8 cellular contexts compared by ENCODE assay signal in genomic region chr12:56267443-56268071, GRCh38. TPM values are rescaled to one million over a fixed set of nuclear protein-coding genes. Genes with fewer than 3 reads are reported as not detected.
DNase-seq lines count a peak whose midpoint lies in the region; ATAC-seq and TF ChIP-seq lines count a peak whose summit lies in the region.

No MANE protein-coding gene starts in this region.

- no peak for DNase-seq in CD4-positive, alpha-beta T cell
- no peak for DNase-seq in Peyer's patch
- no peak for DNase-seq in nephron progenitor cell
- no peak for DNase-seq in ureter (ENCODE audit: low spot score)
- no peak for DNase-seq in DMS 273 treated with DMSO at 0.1 percent for 48 hours (lab: John Stamatoyannopoulos, UW)
- no peak for DNase-seq in NOMO-1 (lab: John Stamatoyannopoulos, UW; ENCODE audit: unreplicated experiment in 2 of 2)

- CTCF ChIA-PET in CD4-positive, alpha-beta T cell (lab: Charles Lee) = interaction anchor here (1.2 to 2.2 kb wide), 5 partner anchors 9 to 91 kb away, joined by 3 to 19 read pairs (median 5); partner anchors contain the start of genes ANKRD52, CNPY2, IL23A and SMARCC2

- H3K36me3 ChIP-seq in Peyer's patch (peaks cover 0 to 25% (median 0%) of the 10 kb centered on the region in 3 donors), esophagus (ENCODE audit: control insufficient read depth in 2 of 2, insufficient read depth in 2 of 2, low read length in 1 of 2) (peaks cover 2 to 5% of the 10 kb centered on the region in 2 donors)

- intact Hi-C loops in CD4-positive, alpha-beta T cell (cut with DNase I, micrococcal nuclease) = loop anchor here (2.0 kb wide), 2 partner anchors 31 to 197 kb away; no protein-coding TSS in a partner anchor

- H3K27ac Mint-ChIP-seq in CD4-positive, alpha-beta T cell = peak overlapping the region; percentile 91
- H3K27ac Mint-ChIP-seq in nephron progenitor cell = no peak overlapping the region

- TF ChIP-seq CTCF in CD4-positive, alpha-beta T cell (IDR thresholded peaks at IDR 0.05) = no peak
- TF ChIP-seq CTCF in Peyer's patch (IDR thresholded peaks at IDR 0.05) (no peak), nephron progenitor cell (IDR thresholded peaks at IDR 0.05) (no peak)

- peaks cover 17% of the 10 kb centered on the region for H3K4me1 Mint-ChIP-seq in CD4-positive, alpha-beta T cell (ENCODE audit: low read depth)
- peaks cover 23% of the 10 kb centered on the region for H3K4me1 Mint-ChIP-seq in nephron progenitor cell

- no peak for ATAC-seq in CD4-positive, alpha-beta T cell (ENCODE audit: poor library complexity)
- peak; percentile 7 for ATAC-seq in GM21786 (IDR thresholded peaks at IDR 0.05; ENCODE audit: unreplicated experiment)

- H3K27me3 ChIP-seq in CD4-positive, alpha-beta T cell (ENCODE audit: control insufficient read depth, insufficient read depth, low read length) = no peaks in the 10 kb centered on the region
- H3K27me3 ChIP-seq in Peyer's patch = no peaks in the 10 kb centered on the region
- H3K27me3 ChIP-seq in esophagus (ENCODE audit: control insufficient read depth in 1 of 2, insufficient read depth in 2 of 2, low read length in 2 of 2) = no peaks in the 10 kb centered on the region

- H3K4me1 ChIP-seq in Peyer's patch = peaks cover 0 to 7% (median 3%) of the 10 kb centered on the region in 4 donors
- H3K4me1 ChIP-seq in esophagus (ENCODE audit: control insufficient read depth in 2 of 2, insufficient read depth in 2 of 2, low read length in 1 of 2) = peaks cover 0 to 3% of the 10 kb centered on the region in 2 donors

- peaks cover 39% of the 10 kb centered on the region for H3K36me3 Mint-ChIP-seq in CD4-positive, alpha-beta T cell (ENCODE audit: low read depth)
- H3K36me3 Mint-ChIP-seq in nephron progenitor cell (ENCODE audit: low read depth) = peaks cover 15% of the 10 kb centered on the region

- 27 to 28% methylated on average over 21 of the region's 21 CpGs for WGBS in esophagus, 2 donors

- H3K9me3 ChIP-seq in CD4-positive, alpha-beta T cell (ENCODE audit: control insufficient read depth, low read length) = no peaks in the 10 kb centered on the region
- H3K9me3 ChIP-seq in Peyer's patch = no peaks in the 10 kb centered on the region
- no peaks in the 10 kb centered on the region for H3K9me3 ChIP-seq in esophagus (ENCODE audit: control insufficient read depth in 2 of 2, insufficient read depth in 1 of 2, low read depth in 1 of 2, low read length in 1 of 2)

- POLR2A ChIA-PET in CD4-positive, alpha-beta T cell (lab: Charles Lee) = interaction anchor here (0.6 to 2.5 kb wide), 13 partner anchors 9 to 293 kb away, joined by 3 to 25 read pairs (median 7); partner anchors contain the start of genes ANKRD52, CNPY2, CS and RAB5B

- H3K4me3 Mint-ChIP-seq in CD4-positive, alpha-beta T cell = peak overlapping the region; percentile 50
- peak overlapping the region; percentile 91 for H3K4me3 Mint-ChIP-seq in nephron progenitor cell

- peak overlapping the region; percentile 79 to 93 (median 82) for H3K4me3 ChIP-seq in Peyer's patch
- peak overlapping the region; percentile 66 to 87 for H3K4me3 ChIP-seq in esophagus (ENCODE audit: low read depth in 1 of 2, low read length in 2 of 2)

- no peak for TF ChIP-seq POLR2A in Peyer's patch (IDR thresholded peaks at IDR 0.05)

- H3K27me3 Mint-ChIP-seq in CD4-positive, alpha-beta T cell = no peaks in the 10 kb centered on the region
- peaks cover 5% of the 10 kb centered on the region for H3K27me3 Mint-ChIP-seq in nephron progenitor cell (ENCODE audit: low read depth, poor library complexity)

- H3K9me3 Mint-ChIP-seq in CD4-positive, alpha-beta T cell = no peaks in the 10 kb centered on the region
- no peaks in the 10 kb centered on the region for H3K9me3 Mint-ChIP-seq in nephron progenitor cell

- peak overlapping the region; percentile 91 for H3K27ac ChIP-seq in CD4-positive, alpha-beta T cell (ENCODE audit: low read depth, low read length)
- H3K27ac ChIP-seq in Peyer's patch (peak overlapping the region; percentile 94 to 96 (median 96)), esophagus (ENCODE audit: low read depth in 2 of 2, low read length in 1 of 2) (peak overlapping the region; percentile 93 to 96)

RNA-seq across cellular contexts. Expression of gene COQ10A, which starts 0.8 kb away (rescaled TPM):
- 10 to 100 TPM; 27.6 to 29.2 TPM for total RNA-seq in CD4-positive, alpha-beta T cell
- total RNA-seq in Peyer's patch (10 to 100 TPM in 2 of 4 donors, 1 to 10 TPM in 2; 9.1 to 14.8 (median 11.8) TPM), ureter (7.6 TPM)
- 1 to 10 TPM; 5.5 to 7.0 TPM for polyA plus RNA-seq in esophagus

RNA-seq across cellular contexts. Expression of gene ANKRD52, which starts 9.4 kb away (rescaled TPM):
- total RNA-seq in CD4-positive, alpha-beta T cell = 10 to 100 TPM; 23.9 to 30.8 TPM
- total RNA-seq in Peyer's patch (10 to 100 TPM; 30.5 to 48.7 (median 36.6) TPM), ureter (43.9 TPM)
- 1 to 10 TPM; 4.9 to 9.3 TPM for polyA plus RNA-seq in esophagus

RNA-seq across cellular contexts. Expression of gene CS, which starts 32.6 kb away (rescaled TPM):
- total RNA-seq in CD4-positive, alpha-beta T cell = 100 to 1,000 TPM; 139 to 145 TPM
- total RNA-seq in Peyer's patch (100 to 1,000 TPM; 184 to 228 (median 203) TPM), ureter (196 TPM)
- 10 to 100 TPM; 53.7 to 98.0 TPM for polyA plus RNA-seq in esophagus

RNA-seq across cellular contexts. Expression of gene SLC39A5, which starts 37.7 kb away (rescaled TPM):
- under 1 TPM in 1 of 2 experiments, not detected in 1; 0.33 TPM for total RNA-seq in CD4-positive, alpha-beta T cell
- total RNA-seq in Peyer's patch (100 to 1,000 TPM in 3 of 4 donors, 10 to 100 TPM in 1; 96.6 to 950 (median 626) TPM), ureter (0.57 TPM)
- under 1 TPM; 0.09 to 0.29 TPM for polyA plus RNA-seq in esophagus

RNA-seq across cellular contexts. Expression of gene NABP2, which starts 43.4 kb away (rescaled TPM):
- 1 to 10 TPM; 7.6 to 9.1 TPM for total RNA-seq in CD4-positive, alpha-beta T cell
- total RNA-seq in Peyer's patch (10 to 100 TPM; 15.3 to 25.3 (median 23.5) TPM), ureter (27.9 TPM)
- polyA plus RNA-seq in esophagus = 10 to 100 TPM; 10.2 to 19.1 TPM
